In genomic region chr1:67500413-67500959, GRCh38 we compare ENCODE assay signal across 8 cellular contexts.
DNase-seq lines count a peak whose midpoint lies in the region; ATAC-seq and TF ChIP-seq lines count a peak whose summit lies in the region.

No MANE protein-coding gene starts in this region.

- H3K27ac Mint-ChIP-seq in activated naive CD4-positive, alpha-beta T cell treated with anti-CD3 and anti-CD28 coated beads, Interleukin-2, amount 50 U/mL, for 72 hours: no peak overlapping the region

- TF ChIP-seq CTCF in GM13977 (IDR thresholded peaks at IDR 0.05; ENCODE audit: extremely low read depth, insufficient read depth, missing control alignments) (peak; percentile 98), SU-DHL-6 (IDR thresholded peaks at IDR 0.05; ENCODE audit: insufficient read depth, low read length, poor library complexity, severe bottlenecking) (peak; percentile 88), prostate gland (IDR thresholded peaks at IDR 0.05) (peak; percentile 85 to 96 (median 86)), vagina (IDR thresholded peaks at IDR 0.05) (peak; percentile 83 to 93 (median 93))

- no peaks in the 10 kb centered on the region for H3K9me3 Mint-ChIP-seq in activated naive CD4-positive, alpha-beta T cell treated with anti-CD3 and anti-CD28 coated beads, Interleukin-2, amount 50 U/mL, for 72 hours

- peak; percentile 99 for ATAC-seq in HG02840 (IDR thresholded peaks at IDR 0.05; ENCODE audit: low FRiP score, unreplicated experiment)
- peak; percentile 100 for ATAC-seq in activated naive CD4-positive, alpha-beta T cell treated with anti-CD3 and anti-CD28 coated beads, Interleukin-2, amount 50 U/mL, for 72 hours

- no peak overlapping the region for H3K9ac ChIP-seq in SU-DHL-6 (ENCODE audit: low read length)

- H3K36me3 ChIP-seq in SU-DHL-6 (ENCODE audit: low read length) (no peaks in the 10 kb centered on the region), prostate gland (no peaks in the 10 kb centered on the region), vagina (no peaks in the 10 kb centered on the region)

- H3K36me3 Mint-ChIP-seq in activated naive CD4-positive, alpha-beta T cell treated with anti-CD3 and anti-CD28 coated beads, Interleukin-2, amount 50 U/mL, for 72 hours: peaks cover 0 to 6% of the 10 kb centered on the region in 2 donors

- DNase-seq in GM13977 (ENCODE audit: low spot score) (peak; percentile 90), NCI-H128 (lab: John Stamatoyannopoulos, UW; ENCODE audit: unreplicated experiment) (peak; percentile 89), cardiac septum (ENCODE audit: low spot score) (peak; percentile 89), prostate gland (ENCODE audit: low spot score) (peak; percentile 74), vagina (ENCODE audit: extremely low spot score in 2 of 2) (no peak)
- peak; percentile 83 to 92 for DNase-seq in activated naive CD4-positive, alpha-beta T cell treated with anti-CD3 and anti-CD28 coated beads, Interleukin-2, amount 50 U/mL, for 72 hours (ENCODE audit: low spot score in 2 of 2)

- in situ Hi-C loops in GM13977 (cut with MboI; ENCODE audit: low pct_unique_long_range_greater_than_20kb, low sequenced_read_pairs, unreplicated experiment): loop anchor here (10.0 to 25.0 kb wide), 2 partner anchors 156 to 488 kb away; no protein-coding TSS in a partner anchor

- H3K27ac ChIP-seq in SU-DHL-6 (ENCODE audit: low read depth, low read length): no peak overlapping the region
- H3K27ac ChIP-seq in prostate gland: no peak overlapping the region
- no peak overlapping the region for H3K27ac ChIP-seq in vagina

- TF ChIP-seq POLR2A in prostate gland (IDR thresholded peaks at IDR 0.05) (no peak), vagina (IDR thresholded peaks at IDR 0.05) (no peak)

- H4K20me1 ChIP-seq in SU-DHL-6 (ENCODE audit: low read depth, low read length): no peaks in the 10 kb centered on the region

- H3K9me3 ChIP-seq in SU-DHL-6 (ENCODE audit: insufficient read depth, low read length): no peaks in the 10 kb centered on the region
- no peaks in the 10 kb centered on the region for H3K9me3 ChIP-seq in prostate gland
- no peaks in the 10 kb centered on the region for H3K9me3 ChIP-seq in vagina

- H2AFZ ChIP-seq in SU-DHL-6 (ENCODE audit: low read depth, low read length, severe bottlenecking): no peak overlapping the region

- no peaks in the 10 kb centered on the region for H3F3A ChIP-seq in SU-DHL-6 (ENCODE audit: insufficient read depth)

- no peak overlapping the region for H3K4me2 ChIP-seq in SU-DHL-6 (ENCODE audit: low read depth, low read length, poor library complexity, severe bottlenecking)

- H3K4me3 ChIP-seq in SU-DHL-6 (ENCODE audit: insufficient read depth, low read length, poor library complexity, severe bottlenecking): no peak overlapping the region
- H3K4me3 ChIP-seq in prostate gland: no peak overlapping the region
- H3K4me3 ChIP-seq in vagina: no peak overlapping the region

- H3K4me1 ChIP-seq in prostate gland (replicated peaks) (no peaks in the 10 kb centered on the region), vagina (no peaks in the 10 kb centered on the region)

- H3K27me3 ChIP-seq in SU-DHL-6 (ENCODE audit: low read length) (no peaks in the 10 kb centered on the region), prostate gland (replicated peaks; ENCODE audit: insufficient read depth) (no peaks in the 10 kb centered on the region), vagina (no peaks in the 10 kb centered on the region)

- no peaks in the 10 kb centered on the region for H3K79me2 ChIP-seq in SU-DHL-6 (ENCODE audit: insufficient read depth, low read length)

- 2% methylated on average over 18 of the region's 18 CpGs for whole genome bisulfite sequencing in prostate gland

- H3K9me2 ChIP-seq in SU-DHL-6 (replicated peaks; ENCODE audit: insufficient read depth, low read length): no peaks in the 10 kb centered on the region

- intact Hi-C loops in cardiac septum (cut with DNase I): loop anchor here (5.0 kb wide), 1 partner anchor 263 kb away; no protein-coding TSS in a partner anchor
- intact Hi-C loops in prostate gland (cut with DNase I): loop anchor here (2.0 kb wide), 1 partner anchor 154 kb away; no protein-coding TSS in a partner anchor
- intact Hi-C loops in vagina (cut with DNase I): no loop called here

Comparison
In these comparisons a context has a peak if more than half of its experiments do, and no peak if none do; other contexts are left out.
1. DNase-seq: peak in GM13977 (single experiment), NCI-H128 (single experiment), activated naive CD4-positive, alpha-beta T cell treated with anti-CD3 and anti-CD28 coated beads, Interleukin-2, amount 50 U/mL, for 72 hours (2 of 2), cardiac septum (single experiment) and prostate gland (single experiment); none in vagina (0 of 2).
2. Peak in every context shown above with its lines, with median percentiles within 50 percentile points of each other: CTCF ChIP-seq.